2 cellular contexts compared by ENCODE assay signal in genomic region chr12:46530373-46531056, GRCh38.
TF ChIP-seq lines count a peak whose summit lies in the region.

No MANE protein-coding gene starts in this region.

TF ChIP-seq in GM12878, 131 proteins besides CTCF, POLR2A, EP300 and RAD21:
- TF ChIP-seq MEF2B (IDR thresholded peaks at IDR 0.05; ENCODE audit: partially characterized antibody, poor library complexity, severe bottlenecking) (no peak), CBX3 (IDR thresholded peaks at IDR 0.05; ENCODE audit: borderline replicate concordance, low read depth) (no peak), HDGF (IDR thresholded peaks at IDR 0.05) (no peak), JUND (IDR thresholded peaks at IDR 0.05; ENCODE audit: low read depth, low read length) (no peak), EED (IDR thresholded peaks at IDR 0.05; ENCODE audit: low read depth) (no peak), FOXM1 (IDR thresholded peaks at IDR 0.05; ENCODE audit: low read depth, low read length) (no peak), HDAC6 (IDR thresholded peaks at IDR 0.05; ENCODE audit: unreplicated experiment) (no peak), NFIC (IDR thresholded peaks at IDR 0.05; ENCODE audit: low read depth, low read length) (no peak), BRCA1 (IDR thresholded peaks at IDR 0.05; ENCODE audit: low read depth, low read length) (no peak), RBBP5 (conservative IDR thresholded peaks at IDR 0.05) (no peak), ZBTB4 (CRISPR knock-in tag; IDR thresholded peaks at IDR 0.05) (no peak), CEBPB (IDR thresholded peaks at IDR 0.05; ENCODE audit: borderline replicate concordance in 1 of 2, low read depth in 2 of 2, low read length in 2 of 2) (no peak)

TF ChIP-seq in HepG2, 621 proteins besides CTCF, POLR2A, EP300 and RAD21:
- TF ChIP-seq ZBTB7A (CRISPR knock-in tag; IDR thresholded peaks at IDR 0.05) (no peak), ZEB1 (IDR thresholded peaks at IDR 0.05; ENCODE audit: insufficient replicate concordance, low read depth) (no peak), ZNF235 (CRISPR knock-in tag; IDR thresholded peaks at IDR 0.05; ENCODE audit: borderline replicate concordance) (peak; percentile 59; the same call in 1 of the 2 replicates)
TF ChIP-seq in HepG2: peak in this region for 1.
